Comparison of ENCODE assay signal across 26 cellular contexts in genomic region chr1:226629896-226630550, GRCh38.
DNase-seq lines count a peak whose midpoint lies in the region; ATAC-seq and TF ChIP-seq lines count a peak whose summit lies in the region.
"Had no signal": no experiment of that assay in that cellular context is flagged by ENCODE, and none has a peak within 500 bp of the region (broad histone marks: within the 10 kb centered on the region; RNA-seq: fewer than 3 reads in every experiment).

No MANE protein-coding gene starts in this region.

- intact Hi-C loops in activated CD4-positive, alpha-beta T cell treated with anti-CD3 and anti-CD28 coated beads, Interleukin-2, amount 10 ng/mL, durations not matched to agents 24 days and 14 days (cut with micrococcal nuclease), result loop anchor here (5.0 kb wide), 1 partner anchor 252 kb away; no protein-coding TSS in a partner anchor
- intact Hi-C loops in cardiac septum (cut with DNase I), result no loop called here
- intact Hi-C loops in transverse colon (cut with DNase I; ENCODE audit: low total_unique reads), result loop anchor here (5.0 to 10.0 kb wide), 2 partner anchors 65 to 197 kb away; no protein-coding TSS in a partner anchor

- H3K9me3 ChIP-seq in right atrium auricular region (no peaks in the 10 kb centered on the region), transverse colon (no peaks in the 10 kb centered on the region)
- H3K9me3 ChIP-seq: BE2C, Caco-2, uterus had no signal

- WGBS in transverse colon (ENCODE audit: low coverage in 1 of 2), 2 donors, result 83 to 93% methylated on average over 1 to 6 of the region's 6 CpGs

- H3K27ac Mint-ChIP-seq in activated CD4-positive, alpha-beta T cell treated with anti-CD3 and anti-CD28 coated beads, Interleukin-2, amount 10 ng/mL, durations not matched to agents 24 days and 14 days, result peak overlapping the region; percentile 15
- H3K27ac Mint-ChIP-seq in naive B cell, result peak overlapping the region in 5 of 6 donors; percentile 31 to 92 (median 61)
- H3K27ac Mint-ChIP-seq: GM23338 had no signal

- DNase-seq in activated CD4-positive, alpha-beta T cell treated with anti-CD3 and anti-CD28 coated beads, Interleukin-2, amount 10 ng/mL, durations not matched to agents 24 days and 14 days, result no peak
- no peak for DNase-seq in activated CD4-positive, alpha-beta T cell treated with anti-CD3 and anti-CD28 coated beads for 4 hours
- peak; percentile 46 for DNase-seq in cardiac septum (ENCODE audit: low spot score)
- DNase-seq in right atrium auricular region (ENCODE audit: low spot score), result no peak
- DNase-seq in naive B cell, result no peak
- no peak for DNase-seq in transverse colon
- DNase-seq in retina, result no peak
- DNase-seq: activated CD4-positive, alpha-beta T cell treated with anti-CD3 and anti-CD28 coated beads, Interleukin-2, amount 50 U/mL, for 1 hour; BE2C; Caco-2; central memory CD4-positive, alpha-beta T cell; DND-41; effector CD8-positive, alpha-beta T cell; IMR-90; kidney glomerular epithelial cell; MM.1S; NCI-H1694; NCI-H2227 treated with DMSO at 0.1 percent for 48 hours; NCI-H748 treated with DMSO at 0.1 percent for 48 hours; SHP77; stimulated activated CD4-positive, alpha-beta T cell treated with anti-CD3 and anti-CD28 coated beads, Interleukin-4, amount 100 ng/mL, for 24 hours; SW 1271 had no signal

- H3K4me1 Mint-ChIP-seq in activated CD4-positive, alpha-beta T cell treated with anti-CD3 and anti-CD28 coated beads, Interleukin-2, amount 10 ng/mL, durations not matched to agents 24 days and 14 days, result peaks cover 43% of the 10 kb centered on the region
- H3K4me1 Mint-ChIP-seq in naive B cell, result peaks cover 62 to 86% (median 77%) of the 10 kb centered on the region in 3 donors

- H3K27ac ChIP-seq in right atrium auricular region (no peak overlapping the region), transverse colon (peak overlapping the region in 3 of 4 donors; percentile 26 to 61 (median 47))
- H3K27ac ChIP-seq: uterus had no signal

- H3K36me3 Mint-ChIP-seq in activated CD4-positive, alpha-beta T cell treated with anti-CD3 and anti-CD28 coated beads, Interleukin-2, amount 10 ng/mL, durations not matched to agents 24 days and 14 days (ENCODE audit: low read depth), result peaks cover 33% of the 10 kb centered on the region
- H3K36me3 Mint-ChIP-seq in naive B cell, result peaks cover 0 to 5% of the 10 kb centered on the region in 2 donors

- TF ChIP-seq EP300 in transverse colon (IDR thresholded peaks at IDR 0.05; ENCODE audit: low read depth), result no peak

- H3K4me3 Mint-ChIP-seq in activated CD4-positive, alpha-beta T cell treated with anti-CD3 and anti-CD28 coated beads, Interleukin-2, amount 10 ng/mL, durations not matched to agents 24 days and 14 days, result no peak overlapping the region
- peak overlapping the region in 1 of 8 donors; percentile 54 for H3K4me3 Mint-ChIP-seq in naive B cell
- H3K4me3 Mint-ChIP-seq: GM23338 had no signal

- H3K36me3 ChIP-seq in right atrium auricular region (no peaks in the 10 kb centered on the region), transverse colon (no peaks in the 10 kb centered on the region)
- H3K36me3 ChIP-seq: BE2C, uterus had no signal

- no peak for ATAC-seq in naive B cell (ENCODE audit: low read depth in 2 of 2)
- no peak for ATAC-seq in HG03442 (IDR thresholded peaks at IDR 0.05; ENCODE audit: unreplicated experiment)
- ATAC-seq: GM23338 had no signal

- peaks cover 6% of the 10 kb centered on the region for H3K27me3 Mint-ChIP-seq in activated CD4-positive, alpha-beta T cell treated with anti-CD3 and anti-CD28 coated beads, Interleukin-2, amount 10 ng/mL, durations not matched to agents 24 days and 14 days
- H3K27me3 Mint-ChIP-seq in naive B cell, result no peaks in the 10 kb centered on the region

- peaks cover 0 to 19% of the 10 kb centered on the region in 2 donors for H3K4me1 ChIP-seq in right atrium auricular region
- peaks cover 12 to 45% (median 23%) of the 10 kb centered on the region in 4 donors for H3K4me1 ChIP-seq in transverse colon
- H3K4me1 ChIP-seq: BE2C, Caco-2 had no signal

- H3K9me3 Mint-ChIP-seq in activated CD4-positive, alpha-beta T cell treated with anti-CD3 and anti-CD28 coated beads, Interleukin-2, amount 10 ng/mL, durations not matched to agents 24 days and 14 days, result no peaks in the 10 kb centered on the region
- H3K9me3 Mint-ChIP-seq in naive B cell, result peaks cover 0 to 5% (median 3%) of the 10 kb centered on the region in 7 donors

- H3K27me3 ChIP-seq in right atrium auricular region (no peaks in the 10 kb centered on the region), transverse colon (no peaks in the 10 kb centered on the region)
- H3K27me3 ChIP-seq: BE2C, uterus had no signal

- in situ Hi-C loops in transverse colon (cut with MboI; ENCODE audit: low pct_ligation_motif_present in 1 of 4, low pct_unique_long_range_greater_than_20kb in 1 of 4, low sequenced_read_pairs in 3 of 4), result loop anchor here in 2 of 4 donors (10.0 to 25.0 kb wide), 2 partner anchors 195 to 807 kb away; no protein-coding TSS in a partner anchor

- no peak for TF ChIP-seq CTCF in right atrium auricular region (IDR thresholded peaks at IDR 0.05)
- TF ChIP-seq CTCF in transverse colon (IDR thresholded peaks at IDR 0.05), result no peak

- H3K4me3 ChIP-seq in right atrium auricular region, result no peak overlapping the region
- no peak overlapping the region for H3K4me3 ChIP-seq in transverse colon
- H3K4me3 ChIP-seq: GM23338, smooth muscle cell, uterus had no signal

- TF ChIP-seq POLR2A in transverse colon (IDR thresholded peaks at IDR 0.05), result no peak

Comparison
In these comparisons a context has a peak if more than half of its experiments do, and no peak if none do; other contexts are left out.
1. H3K27ac ChIP-seq: peak in transverse colon (3 of 4); none in right atrium auricular region (0 of 2).